In genomic region chr11:74397531-74398243, GRCh38 we compare ENCODE assay signal across 8 cellular contexts. TPM values are rescaled to one million over a fixed set of nuclear protein-coding genes. Genes with fewer than 3 reads are reported as not detected.
DNase-seq lines count a peak whose midpoint lies in the region; ATAC-seq, FAIRE-seq and TF ChIP-seq lines count a peak whose summit lies in the region.

No MANE protein-coding gene starts in this region.

- peaks cover 35% of the 10 kb centered on the region for H3K79me2 ChIP-seq in SK-N-SH (ENCODE audit: insufficient read depth)

- TF ChIP-seq POLR2A in body of pancreas (IDR thresholded peaks at IDR 0.05) = no peak

- 1% methylated on average over 27 of the region's 34 CpGs for WGBS in SK-N-SH (ENCODE audit: low lambda C conversion rate)
- 0% methylated on average over 12 to 34 of the region's 34 CpGs for WGBS in body of pancreas, 2 donors
- 1 to 2% (median 1%) methylated on average over 31 to 34 of the region's 34 CpGs for WGBS in small intestine, 3 donors

- TF ChIP-seq RAD21 in SK-N-SH (IDR thresholded peaks at IDR 0.05; ENCODE audit: low read length) = no peak

- TF ChIP-seq CTCF in BJ (IDR thresholded peaks at IDR 0.05; ENCODE audit: insufficient read depth, low read depth, low read length) (peak; percentile 18; the same call in 1 of the 2 replicates), SK-N-SH (IDR thresholded peaks at IDR 0.05) (peak; percentile 26; the same call in 1 of the 2 replicates), body of pancreas (IDR thresholded peaks at IDR 0.05) (peak in 4 of 7 experiments; percentile 39 to 43 (median 41))

- FAIRE-seq in small intestine (lab: Jason Lieb, UNC) = no peak

- peak overlapping the region; percentile 67 to 88; a peak in 3 of 4 replicates for H3K27ac ChIP-seq in SK-N-SH (ENCODE audit: low read depth in 2 of 2, low read length in 1 of 2)
- peak overlapping the region; percentile 67 to 98 (median 92) for H3K27ac ChIP-seq in body of pancreas
- peak overlapping the region; percentile 48 to 90 for H3K27ac ChIP-seq in small intestine (ENCODE audit: low read depth in 1 of 2, low read length in 1 of 2)

- no peaks in the 10 kb centered on the region for H3K27me3 ChIP-seq in BJ (ENCODE audit: control insufficient read depth, insufficient read depth, low read length)
- H3K27me3 ChIP-seq in SK-N-SH (ENCODE audit: insufficient read depth) = no peaks in the 10 kb centered on the region
- H3K27me3 ChIP-seq in body of pancreas = no peaks in the 10 kb centered on the region
- H3K27me3 ChIP-seq in small intestine (ENCODE audit: control insufficient read depth in 2 of 2, insufficient read depth in 2 of 2, low read length in 2 of 2) = no peaks in the 10 kb centered on the region

- peak overlapping the region; percentile 94 for H3K4me3 ChIP-seq in BJ (ENCODE audit: low read depth, low read length)
- H3K4me3 ChIP-seq in SK-N-SH (ENCODE audit: low read depth in 2 of 2, low read length in 1 of 2) = peak overlapping the region; percentile 80 to 99
- peak overlapping the region; percentile 87 to 99 for H3K4me3 ChIP-seq in body of pancreas
- peak overlapping the region; percentile 94 to 95 for H3K4me3 ChIP-seq in small intestine (ENCODE audit: low read depth in 1 of 2, low read length in 2 of 2)

- H3K9me3 ChIP-seq in SK-N-SH (no peaks in the 10 kb centered on the region), body of pancreas (no peaks in the 10 kb centered on the region), small intestine (ENCODE audit: control insufficient read depth, low read depth) (no peaks in the 10 kb centered on the region)

- CTCF ChIA-PET in BJ (lab: Yijun Ruan, JAX) = interaction anchor here (0.6 to 1.5 kb wide), 6 partner anchors 8 to 52 kb away, joined by 3 to 6 read pairs (median 4); no protein-coding TSS in a partner anchor
- CTCF ChIA-PET in SK-N-SH (lab: Yijun Ruan, JAX) = interaction anchor here (0.8 to 3.3 kb wide), 10 partner anchors 9 to 76 kb away, joined by 3 to 33 read pairs (median 4); no protein-coding TSS in a partner anchor

- H3K36me3 ChIP-seq in BJ (ENCODE audit: control insufficient read depth, insufficient read depth, low read length) (no peaks in the 10 kb centered on the region), SK-N-SH (replicated peaks in 1 of 2; ENCODE audit: control insufficient read depth in 1 of 2, insufficient read depth in 2 of 2, low read length in 1 of 2) (no peaks in the 10 kb centered on the region), body of pancreas (replicated peaks in 1 of 2; ENCODE audit: insufficient read depth in 1 of 2, low read depth in 2 of 2) (no peaks in the 10 kb centered on the region), small intestine (ENCODE audit: control insufficient read depth in 2 of 2, insufficient read depth in 2 of 2, low read length in 2 of 2) (no peaks in the 10 kb centered on the region)

- peak overlapping the region; percentile 82 for H3K4me2 ChIP-seq in SK-N-SH

- H3F3A ChIP-seq in SK-N-SH (replicated peaks; ENCODE audit: insufficient read depth) = peaks cover 4% of the 10 kb centered on the region

- DNase-seq in BJ (ENCODE audit: low read depth) (no peak), M059J (ENCODE audit: low read depth) (peak; percentile 78), SK-N-SH (peak; percentile 69), body of pancreas (peak; percentile 32 to 67 (median 58)), iPS-NIHi11 (ENCODE audit: low spot score) (peak; percentile 60), small intestine (peak; percentile 77)

- H2AFZ ChIP-seq in SK-N-SH (ENCODE audit: low read depth) = peak overlapping the region; percentile 88

- POLR2A ChIA-PET in BJ (lab: Charles Lee) = no interaction called here
- POLR2A ChIA-PET in SK-N-SH (lab: Yijun Ruan, JAX) = interaction anchor here (1.2 to 1.4 kb wide), 2 partner anchors 10 to 47 kb away, joined by 3 to 6 read pairs; no protein-coding TSS in a partner anchor

- peak; percentile 26 for ATAC-seq in GM19395 (IDR thresholded peaks at IDR 0.05; ENCODE audit: unreplicated experiment)
- peak; percentile 21 for ATAC-seq in body of pancreas
- ATAC-seq in GM21526 (IDR thresholded peaks at IDR 0.05; ENCODE audit: low FRiP score, unreplicated experiment) = no peak

- TF ChIP-seq EP300 in SK-N-SH (IDR thresholded peaks at IDR 0.05; ENCODE audit: borderline replicate concordance in 1 of 2, low read depth in 1 of 2, low read length in 1 of 2) = no peak

- no peaks in the 10 kb centered on the region for H4K20me1 ChIP-seq in SK-N-SH (ENCODE audit: insufficient read depth)

- H3K9me2 ChIP-seq in SK-N-SH = no peaks in the 10 kb centered on the region

- peaks cover 2 to 6% of the 10 kb centered on the region in 2 experiments; a peak in 3 of 4 replicates for H3K4me1 ChIP-seq in SK-N-SH (ENCODE audit: control insufficient read depth in 1 of 2, insufficient read depth in 2 of 2, low read depth in 1 of 2, low read length in 1 of 2)
- H3K4me1 ChIP-seq in body of pancreas = peaks cover 10% of the 10 kb centered on the region
- peaks cover 0 to 3% of the 10 kb centered on the region in 2 donors for H3K4me1 ChIP-seq in small intestine (ENCODE audit: control insufficient read depth in 2 of 2, insufficient read depth in 1 of 2, low read depth in 1 of 2, low read length in 1 of 2)

- peak overlapping the region; percentile 74 for H3K9ac ChIP-seq in SK-N-SH

- intact Hi-C loops in body of pancreas (cut with DNase I) = no loop called here

TF ChIP-seq in SK-N-SH, 30 proteins besides CTCF, POLR2A, EP300 and RAD21:
- TF ChIP-seq MXI1 (IDR thresholded peaks at IDR 0.05; ENCODE audit: low read depth, low read length) = peak; percentile 52; the same call in 1 of the 2 replicates
- no peak for TF ChIP-seq TEAD4 (IDR thresholded peaks at IDR 0.05; ENCODE audit: borderline replicate concordance, insufficient read depth)

RNA-seq across cellular contexts. Expression of gene PGM2L1, which starts 0.5 kb away (rescaled TPM):
- polyA plus RNA-seq in BJ (2011; rRNA removed) (0.97 and 1.6 TPM in 2 replicates), SK-N-SH (2012; rRNA removed) (0.90 and 1.0 TPM in 2 replicates), small intestine (1 to 10 TPM in 1 of 3 donors, under 1 TPM in 2; 0.45 to 3.1 (median 0.81) TPM)
- polyA minus RNA-seq in BJ (2011; rRNA and poly(A)+ RNA removed) = 1.00 and 1.4 TPM in 2 replicates
- 7.0 and 11.9 TPM in 2 replicates for total RNA-seq in M059J (2014; rRNA removed; shearing (Covaris generic))
- 1.2 and 1.4 TPM in 2 replicates for polyA plus RNA-seq in SK-N-SH (2012; cell fraction: cytosol; rRNA removed)
- 1.4 and 1.6 TPM in 2 replicates for polyA plus RNA-seq in SK-N-SH (2012; cell fraction: nucleus; rRNA removed)
- 1 to 10 TPM in 1 of 2 donors, under 1 TPM in 1; 0.66 to 5.2 TPM for total RNA-seq in body of pancreas
